In the genomic region with DNA sequence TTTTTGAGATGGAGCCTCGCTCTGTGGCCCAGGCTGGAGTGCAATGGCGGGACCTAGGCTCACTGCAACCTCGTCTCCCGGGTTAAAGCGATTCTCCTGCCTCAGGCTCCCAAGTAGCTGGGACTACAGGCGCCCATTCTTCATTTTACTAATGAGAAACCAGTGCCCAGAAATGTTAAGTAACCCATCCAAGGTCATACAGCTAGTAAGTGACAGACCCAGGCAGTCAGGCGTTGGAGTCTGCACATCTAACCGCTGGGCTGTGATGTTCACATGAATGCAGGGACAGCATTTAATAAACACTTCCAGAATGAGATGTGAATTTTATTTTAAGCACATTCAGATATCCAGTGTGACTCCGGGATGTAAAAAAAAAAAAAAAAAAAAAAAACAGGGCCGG, we compare ENCODE assay signal across 9 cellular contexts. TPM values are rescaled to one million over a fixed set of nuclear protein-coding genes. Genes with fewer than 3 reads are reported as not detected.
DNase-seq lines count a peak whose midpoint lies in the region; ATAC-seq and TF ChIP-seq lines count a peak whose summit lies in the region.
"Had no signal": no experiment of that assay in that cellular context is flagged by ENCODE, and none has a peak within 500 bp of the region (broad histone marks: within the 10 kb centered on the region; RNA-seq: fewer than 3 reads in every experiment).

No MANE protein-coding gene starts in this region.

- peak overlapping the region; percentile 94 for H3K9ac ChIP-seq in iPS-18a (ENCODE audit: low read length)

- no peaks in the 10 kb centered on the region for H3K9me3 Mint-ChIP-seq in activated CD8-positive, alpha-beta T cell treated with anti-CD3 and anti-CD28 coated beads for 36 hours
- H3K9me3 Mint-ChIP-seq: neural crest cell had no signal

- peak overlapping the region; percentile 98 for H3K4me3 Mint-ChIP-seq in activated CD8-positive, alpha-beta T cell treated with anti-CD3 and anti-CD28 coated beads for 36 hours

- no peak for ATAC-seq in Right ventricle myocardium inferior
- ATAC-seq in activated CD8-positive, alpha-beta T cell treated with anti-CD3 and anti-CD28 coated beads for 36 hours: no peak

- peak overlapping the region; percentile 100 for H3K27ac ChIP-seq in cardiac muscle cell
- H3K27ac ChIP-seq in iPS-18a (ENCODE audit: low read length): no peak overlapping the region
- H3K27ac ChIP-seq in suprapubic skin: peak overlapping the region; percentile 96

- CTCF ChIA-PET in activated CD8-positive, alpha-beta T cell treated with anti-CD3 and anti-CD28 coated beads for 36 hours (lab: Charles Lee): interaction anchor here (1.6 to 2.2 kb wide), 2 partner anchors 21 to 66 kb away, joined by 4 to 15 read pairs; a partner anchor contains a TSS

- H3K27ac Mint-ChIP-seq in activated CD8-positive, alpha-beta T cell treated with anti-CD3 and anti-CD28 coated beads for 36 hours: peak overlapping the region; percentile 14

- no peak for TF ChIP-seq EP300 in suprapubic skin (IDR thresholded peaks at IDR 0.05)

- no peak for TF ChIP-seq POLR2A in suprapubic skin (IDR thresholded peaks at IDR 0.05)

- no peaks in the 10 kb centered on the region for H3K27me3 Mint-ChIP-seq in activated CD8-positive, alpha-beta T cell treated with anti-CD3 and anti-CD28 coated beads for 36 hours

- DNase-seq in cardiac muscle cell (ENCODE audit: low read depth in 1 of 2, low spot score in 1 of 2) (no peak), Right ventricle myocardium inferior (ENCODE audit: missing footprints) (no peak), suprapubic skin (ENCODE audit: low spot score in 2 of 2) (no peak), AG08395 (ENCODE audit: low spot score) (no peak), NCI-H526 (lab: John Stamatoyannopoulos, UW) (no peak), NCI-H1105 (lab: John Stamatoyannopoulos, UW) (no peak)
- no peak for DNase-seq in activated CD8-positive, alpha-beta T cell treated with anti-CD3 and anti-CD28 coated beads for 36 hours

- H3K36me3 ChIP-seq in cardiac muscle cell: no peaks in the 10 kb centered on the region
- H3K36me3 ChIP-seq in iPS-18a (ENCODE audit: control insufficient read depth, low read depth, low read length): no peaks in the 10 kb centered on the region
- peaks cover 28% of the 10 kb centered on the region for H3K36me3 ChIP-seq in suprapubic skin

- peaks cover 17% of the 10 kb centered on the region for H3K36me3 Mint-ChIP-seq in activated CD8-positive, alpha-beta T cell treated with anti-CD3 and anti-CD28 coated beads for 36 hours (ENCODE audit: low read depth)

- WGBS in suprapubic skin: 77% methylated on average over 10 of the region's 10 CpGs

- H3K4me3 ChIP-seq in cardiac muscle cell: peak overlapping the region; percentile 77
- H3K4me3 ChIP-seq in iPS-18a (ENCODE audit: low read length): peak overlapping the region; percentile 80
- peak overlapping the region; percentile 88 for H3K4me3 ChIP-seq in suprapubic skin

- intact Hi-C loops in Right ventricle myocardium inferior (cut with DNase I): no loop called here
- intact Hi-C loops in activated CD8-positive, alpha-beta T cell treated with anti-CD3 and anti-CD28 coated beads for 36 hours (cut with micrococcal nuclease): no loop called here

- peaks cover 12% of the 10 kb centered on the region for H3K4me1 ChIP-seq in cardiac muscle cell (ENCODE audit: low read depth)
- H3K4me1 ChIP-seq in iPS-18a (ENCODE audit: control insufficient read depth, low read depth, low read length): peaks cover 3% of the 10 kb centered on the region
- H3K4me1 ChIP-seq in suprapubic skin: peaks cover 29% of the 10 kb centered on the region

- no peaks in the 10 kb centered on the region for H3K9me3 ChIP-seq in cardiac muscle cell (ENCODE audit: low read depth)
- H3K9me3 ChIP-seq in iPS-18a (ENCODE audit: control insufficient read depth, low read depth, low read length): no peaks in the 10 kb centered on the region
- no peaks in the 10 kb centered on the region for H3K9me3 ChIP-seq in suprapubic skin

- H3K4me1 Mint-ChIP-seq in activated CD8-positive, alpha-beta T cell treated with anti-CD3 and anti-CD28 coated beads for 36 hours (ENCODE audit: low read depth): peaks cover 26% of the 10 kb centered on the region

- TF ChIP-seq CTCF in cardiac muscle cell (IDR thresholded peaks at IDR 0.05; ENCODE audit: low read depth, low read length): no peak
- TF ChIP-seq CTCF in activated CD8-positive, alpha-beta T cell treated with anti-CD3 and anti-CD28 coated beads for 36 hours (IDR thresholded peaks at IDR 0.05): no peak
- no peak for TF ChIP-seq CTCF in suprapubic skin (IDR thresholded peaks at IDR 0.05)

- H3K27me3 ChIP-seq in cardiac muscle cell (no peaks in the 10 kb centered on the region), iPS-18a (ENCODE audit: control insufficient read depth, insufficient read depth, low read length) (no peaks in the 10 kb centered on the region), suprapubic skin (no peaks in the 10 kb centered on the region)

- POLR2A ChIA-PET in activated CD8-positive, alpha-beta T cell treated with anti-CD3 and anti-CD28 coated beads for 36 hours (lab: Charles Lee): interaction anchor here (1.0 to 2.6 kb wide), 5 partner anchors 9 to 66 kb away, joined by 3 to 22 read pairs (median 4); a partner anchor contains a TSS

RNA-seq across cellular contexts. Expression of a gene that starts 1.3 kb away (rescaled TPM):
- total RNA-seq in cardiac muscle cell (7.3 and 10.8 TPM in 2 replicates), Right ventricle myocardium inferior (51.2 TPM), suprapubic skin (10 to 100 TPM; 23.3 to 59.1 (median 36.9) TPM)
- polyA plus RNA-seq in cardiac muscle cell: 40.8 and 46.1 TPM in 2 replicates
- total RNA-seq in activated CD8-positive, alpha-beta T cell treated with anti-CD3 and anti-CD28 coated beads for 36 hours: 10 to 100 TPM; 33.5 to 35.5 TPM
